Comparison of ENCODE assay signal across 1 cellular context in genomic region chr2:63590621-63591408, GRCh38.
TF ChIP-seq lines count a peak whose summit lies in the region.

No MANE protein-coding gene starts in this region.

TF ChIP-seq in HepG2, 621 proteins besides CTCF, POLR2A, EP300 and RAD21 (continued from another document and continues in another):
- TF ChIP-seq ZBTB40 (IDR thresholded peaks at IDR 0.05), result no peak
- TF ChIP-seq ZBTB40 (CRISPR knock-in tag; IDR thresholded peaks at IDR 0.05), result no peak
- no peak for TF ChIP-seq RNF219 (CRISPR knock-in tag; IDR thresholded peaks at IDR 0.05)
- TF ChIP-seq ZNF142 (CRISPR knock-in tag; IDR thresholded peaks at IDR 0.05), result no peak
- TF ChIP-seq TBX2 (CRISPR knock-in tag; IDR thresholded peaks at IDR 0.05; ENCODE audit: borderline replicate concordance), result no peak
- TF ChIP-seq ZC3H13 (CRISPR knock-in tag; IDR thresholded peaks at IDR 0.05), result no peak
- TF ChIP-seq MAX (IDR thresholded peaks at IDR 0.05), result no peak
- no peak for TF ChIP-seq ZNF407 (CRISPR knock-in tag; IDR thresholded peaks at IDR 0.05; ENCODE audit: not compliant biosample characterization)
- TF ChIP-seq ZNF136 (CRISPR knock-in tag; IDR thresholded peaks at IDR 0.05; ENCODE audit: low read depth), result no peak
- peak; percentile 48; the same call in 1 of the 2 replicates for TF ChIP-seq ARID5B (CRISPR knock-in tag; IDR thresholded peaks at IDR 0.05)
- TF ChIP-seq ZNF644 (CRISPR knock-in tag; IDR thresholded peaks at IDR 0.05; ENCODE audit: low read depth), result no peak
- no peak for TF ChIP-seq ZMYM3 (CRISPR knock-in tag; IDR thresholded peaks at IDR 0.05)
- TF ChIP-seq ZMAT3 (CRISPR knock-in tag; conservative IDR thresholded peaks at IDR 0.05), result no peak
